8 cellular contexts compared by ENCODE assay signal in the genomic region with DNA sequence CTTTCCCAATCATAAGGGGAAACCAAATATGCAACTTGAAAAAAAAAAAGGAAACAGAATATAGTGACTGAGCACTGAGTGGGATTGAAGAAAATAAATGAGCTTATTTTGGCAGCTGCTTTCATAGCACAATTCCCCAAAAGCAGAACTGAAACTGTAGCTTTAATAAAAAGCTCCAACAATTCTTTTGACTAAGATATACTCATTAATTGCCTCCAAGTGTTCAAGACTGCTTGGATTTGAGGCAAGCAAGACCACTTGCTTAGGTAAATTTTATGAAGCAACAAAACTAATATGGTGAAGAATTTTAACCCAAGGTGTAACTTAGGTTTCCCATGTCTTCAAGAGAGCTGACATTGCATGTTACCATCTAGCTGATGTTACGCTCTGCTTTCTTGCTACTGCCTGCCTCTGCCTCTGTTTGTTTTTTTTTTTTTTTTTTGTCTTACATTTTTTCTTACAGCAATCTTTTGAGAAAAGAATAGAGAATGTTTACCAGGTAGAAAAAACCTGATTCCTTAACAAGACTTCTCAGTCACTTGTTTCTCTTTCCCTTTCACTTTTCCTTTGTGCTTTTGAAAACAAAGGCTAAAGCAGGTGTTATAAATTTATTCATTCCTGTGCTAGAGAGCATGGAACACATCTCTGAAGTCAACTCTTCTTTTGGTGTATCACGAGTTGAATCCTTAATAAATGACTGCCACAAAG.
DNase-seq lines count a peak whose midpoint lies in the region; ATAC-seq and TF ChIP-seq lines count a peak whose summit lies in the region.

No MANE protein-coding gene starts in this region.

- CTCF ChIA-PET in RWPE1 (lab: Yijun Ruan, JAX) = no interaction called here

- H3K9me3 ChIP-seq in spleen = no peaks in the 10 kb centered on the region

- H3K36me3 ChIP-seq in spleen = no peaks in the 10 kb centered on the region

- H3K4me3 ChIP-seq in spleen = peak overlapping the region in 3 of 8 donors; percentile 8 to 46 (median 21)

- H3K36me3 Mint-ChIP-seq in activated CD4-positive, alpha-beta T cell treated with anti-CD3 and anti-CD28 coated beads, Interleukin-2, amount 10 ng/mL, durations not matched to agents 24 days and 14 days (ENCODE audit: low read depth) = peaks cover 29% of the 10 kb centered on the region
- H3K36me3 Mint-ChIP-seq in T-helper 2 cell treated with Interferon-gamma antibody and Interleukin-4, amounts not matched to agents 5 μg/mL and 100 μg/mL, for 36 hours (ENCODE audit: low read depth) = peaks cover 1% of the 10 kb centered on the region

- TF ChIP-seq CTCF in spleen (IDR thresholded peaks at IDR 0.05 in 8 of 11, conservative IDR thresholded peaks at IDR 0.05 in 3 of 11) (no peak), RWPE1 (conservative IDR thresholded peaks at IDR 0.05; ENCODE audit: low read depth) (no peak)

- H3K4me1 ChIP-seq in spleen = peaks cover 5 to 29% (median 13%) of the 10 kb centered on the region in 6 donors

- H3K27me3 Mint-ChIP-seq in activated CD4-positive, alpha-beta T cell treated with anti-CD3 and anti-CD28 coated beads, Interleukin-2, amount 10 ng/mL, durations not matched to agents 24 days and 14 days = no peaks in the 10 kb centered on the region
- H3K27me3 Mint-ChIP-seq in T-helper 2 cell treated with Interferon-gamma antibody and Interleukin-4, amounts not matched to agents 5 μg/mL and 100 μg/mL, for 36 hours (ENCODE audit: low read depth) = peaks cover 5% of the 10 kb centered on the region

- peak; percentile 84 for ATAC-seq in HG03025 (IDR thresholded peaks at IDR 0.05; ENCODE audit: low FRiP score, unreplicated experiment)

- DNase-seq in activated CD4-positive, alpha-beta T cell treated with anti-CD3 and anti-CD28 coated beads, Interleukin-2, amount 10 ng/mL, durations not matched to agents 24 days and 14 days = no peak
- DNase-seq in activated CD4-positive, alpha-beta T cell treated with anti-CD3 and anti-CD28 coated beads for 4 hours = no peak
- DNase-seq in T-helper 2 cell treated with Interferon-gamma antibody and Interleukin-4, amounts not matched to agents 5 μg/mL and 100 μg/mL, for 36 hours (ENCODE audit: low spot score) = no peak
- no peak for DNase-seq in spleen
- no peak for DNase-seq in cortex of kidney (lab: John Stamatoyannopoulos, UW)
- DNase-seq in NCI-H69 (lab: John Stamatoyannopoulos, UW) = no peak
- DNase-seq in RWPE1 (ENCODE audit: low spot score) = no peak

- H3K9me3 Mint-ChIP-seq in activated CD4-positive, alpha-beta T cell treated with anti-CD3 and anti-CD28 coated beads, Interleukin-2, amount 10 ng/mL, durations not matched to agents 24 days and 14 days = peaks cover 13% of the 10 kb centered on the region
- no peaks in the 10 kb centered on the region for H3K9me3 Mint-ChIP-seq in T-helper 2 cell treated with Interferon-gamma antibody and Interleukin-4, amounts not matched to agents 5 μg/mL and 100 μg/mL, for 36 hours

- intact Hi-C loops in activated CD4-positive, alpha-beta T cell treated with anti-CD3 and anti-CD28 coated beads, Interleukin-2, amount 10 ng/mL, durations not matched to agents 24 days and 14 days (cut with micrococcal nuclease) = loop anchor here (1.0 kb wide), 2 partner anchors 8 to 24 kb away; no protein-coding TSS in a partner anchor
- intact Hi-C loops in spleen (cut with DNase I; ENCODE audit: low total_unique reads) = no loop called here

- peak overlapping the region; percentile 82 for H3K27ac Mint-ChIP-seq in activated CD4-positive, alpha-beta T cell treated with anti-CD3 and anti-CD28 coated beads, Interleukin-2, amount 10 ng/mL, durations not matched to agents 24 days and 14 days
- H3K27ac Mint-ChIP-seq in T-helper 2 cell treated with Interferon-gamma antibody and Interleukin-4, amounts not matched to agents 5 μg/mL and 100 μg/mL, for 36 hours = peak overlapping the region; percentile 87

- POLR2A ChIA-PET in RWPE1 (lab: Yijun Ruan, JAX; ENCODE audit: low non-redundant PET) = interaction anchor here (0.6 kb wide), 1 partner anchor 740 kb away, joined by 4 read pairs; no protein-coding TSS in a partner anchor

- H3K27ac ChIP-seq in spleen = peak overlapping the region; percentile 10 to 81 (median 68)
- H3K27ac ChIP-seq in RWPE1 = no peak overlapping the region

- WGBS in spleen, 5 donors = 20 to 38% (median 31%) methylated on average over 2 of the region's 2 CpGs

- peak overlapping the region; percentile 82 for H3K4me3 Mint-ChIP-seq in activated CD4-positive, alpha-beta T cell treated with anti-CD3 and anti-CD28 coated beads, Interleukin-2, amount 10 ng/mL, durations not matched to agents 24 days and 14 days
- H3K4me3 Mint-ChIP-seq in T-helper 2 cell treated with Interferon-gamma antibody and Interleukin-4, amounts not matched to agents 5 μg/mL and 100 μg/mL, for 36 hours = peak overlapping the region; percentile 81

- H3K27me3 ChIP-seq in spleen (replicated peaks in 1 of 7) = no peaks in the 10 kb centered on the region

- TF ChIP-seq POLR2A in spleen (IDR thresholded peaks at IDR 0.05) = no peak

- peaks cover 20% of the 10 kb centered on the region for H3K4me1 Mint-ChIP-seq in activated CD4-positive, alpha-beta T cell treated with anti-CD3 and anti-CD28 coated beads, Interleukin-2, amount 10 ng/mL, durations not matched to agents 24 days and 14 days
- H3K4me1 Mint-ChIP-seq in T-helper 2 cell treated with Interferon-gamma antibody and Interleukin-4, amounts not matched to agents 5 μg/mL and 100 μg/mL, for 36 hours (ENCODE audit: low read depth) = peaks cover 16% of the 10 kb centered on the region
